In the genomic region with DNA sequence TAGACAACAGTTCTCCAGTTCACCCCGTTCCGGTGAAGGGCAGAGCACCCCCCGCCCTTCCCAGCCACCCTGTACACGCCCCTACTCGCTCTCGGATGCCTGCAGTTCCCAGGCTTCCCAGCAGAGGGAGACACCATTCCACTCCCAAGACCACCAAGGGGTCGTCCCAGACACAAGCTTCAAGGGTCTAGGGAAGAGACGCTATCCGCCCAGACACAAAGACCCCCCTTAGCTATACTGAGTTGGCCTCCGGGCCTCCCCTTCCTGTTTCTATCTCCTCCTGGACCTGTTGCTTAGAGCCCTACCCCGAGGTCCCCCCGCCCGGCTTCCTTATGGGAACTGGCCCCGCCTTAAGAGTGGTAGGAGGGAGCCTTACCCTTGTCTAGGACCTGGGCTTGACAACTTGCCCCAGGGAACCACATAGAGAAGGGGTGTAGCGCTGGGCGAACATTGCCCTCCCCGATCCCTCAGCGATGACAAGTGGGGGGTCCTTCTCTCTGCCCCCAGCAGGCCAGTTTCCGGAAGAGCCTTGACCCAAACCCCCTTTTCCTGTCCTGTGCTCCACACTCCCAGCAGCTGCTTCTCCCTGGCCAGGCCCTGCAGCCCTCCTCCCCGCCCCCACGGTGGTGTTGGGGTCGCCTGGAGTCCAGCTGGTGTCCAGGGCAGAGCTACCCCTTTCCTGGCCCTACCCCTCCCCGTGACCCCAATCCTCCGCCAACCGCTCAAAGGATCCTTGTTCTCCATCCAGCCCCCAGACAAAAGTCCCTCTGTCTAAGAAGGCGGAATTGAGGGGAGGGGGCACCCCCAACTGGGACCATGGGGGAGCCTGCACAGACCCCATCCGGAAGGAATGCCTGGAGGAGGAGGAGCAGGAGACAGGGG, we compare ENCODE assay signal across 8 cellular contexts.
DNase-seq lines count a peak whose midpoint lies in the region; TF ChIP-seq lines count a peak whose summit lies in the region.

No MANE protein-coding gene starts in this region.

- DNase-seq in NCI-H1417 (lab: John Stamatoyannopoulos, UW) (peak in 2 of 3 experiments; percentile 33 to 61), NCI-H1417 treated with DMSO at 0.1 percent for 48 hours (lab: John Stamatoyannopoulos, UW) (no peak), NCI-H526 treated with DMSO at 0.1 percent for 48 hours (lab: John Stamatoyannopoulos, UW) (peak; percentile 31), activated T-cell treated with anti-CD3 and anti-CD28 coated beads for 4 hours (peak; percentile 58), erythroblast (lab: John Stamatoyannopoulos, UW) (peak; percentile 57 to 76), middle frontal gyrus (ENCODE audit: extremely low spot score, low spot score) (peak; percentile 48), NCI-H187 treated with DMSO at 0.1 percent for 48 hours (lab: John Stamatoyannopoulos, UW) (no peak)
- DNase-seq in stimulated activated CD8-positive, alpha-beta memory T cell treated with anti-CD3 and anti-CD28 coated beads, Interleukin-15, amount 100 ng/mL, for 4 hours (ENCODE audit: low read depth in 2 of 2) = peak; percentile 28 to 35

- no peak for TF ChIP-seq POLR2A in erythroblast (IDR thresholded peaks at IDR 0.05; ENCODE audit: low read length)

Comparison
In these comparisons a context has a peak if more than half of its experiments do, and no peak if none do; other contexts are left out.
1. DNase-seq: peak in NCI-H1417 (2 of 3), NCI-H526 treated with DMSO at 0.1 percent for 48 hours (single experiment), activated T-cell treated with anti-CD3 and anti-CD28 coated beads for 4 hours (single experiment), erythroblast (2 of 2), middle frontal gyrus (single experiment) and stimulated activated CD8-positive, alpha-beta memory T cell treated with anti-CD3 and anti-CD28 coated beads, Interleukin-15, amount 100 ng/mL, for 4 hours (2 of 2); none in NCI-H1417 treated with DMSO at 0.1 percent for 48 hours (single experiment) and NCI-H187 treated with DMSO at 0.1 percent for 48 hours (single experiment).